Comparison of ENCODE assay signal across 34 cellular contexts in the genomic region with DNA sequence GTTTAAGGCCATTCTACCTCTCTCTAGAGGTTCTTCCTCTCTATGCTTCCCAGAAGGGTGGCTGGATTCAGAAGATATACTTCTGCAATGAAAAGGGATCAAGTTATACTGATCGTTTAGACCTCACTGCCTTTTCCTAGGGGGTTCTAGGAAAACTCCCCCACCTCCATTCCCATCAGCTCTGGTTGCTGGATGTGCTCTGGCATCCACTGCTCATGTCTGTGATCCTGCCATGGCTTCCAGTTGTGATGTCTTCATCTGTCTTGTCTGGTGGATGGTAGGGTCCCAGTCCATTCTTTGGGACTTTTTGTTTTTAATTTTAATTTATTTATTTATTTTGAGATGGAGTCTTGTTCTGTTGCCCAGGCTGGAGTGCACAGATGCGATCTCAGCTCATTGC.
"Had no signal": no experiment of that assay in that cellular context is flagged by ENCODE, and none has a peak within 500 bp of the region (broad histone marks: within the 10 kb centered on the region; RNA-seq: fewer than 3 reads in every experiment).

No MANE protein-coding gene starts in this region.

- H3K4me1 ChIP-seq: adrenal gland, ascending aorta, body of pancreas, breast epithelium had no signal

- H3K27ac ChIP-seq: adrenal gland, ascending aorta, body of pancreas, brain microvascular endothelial cell, breast epithelium, cardiac muscle cell had no signal

- DNase-seq: activated effector memory CD4-positive, alpha-beta T cell treated with anti-CD3 and anti-CD28 coated beads, Interleukin-2, amount 50 U/mL, for 16 hours; activated effector memory CD4-positive, alpha-beta T cell treated with Interleukin-2 at 50 U/mL for 16 hours; activated gamma-delta T cell; activated gamma-delta T cell treated with Interleukin-2 at 50 U/mL for 16 hours; activated naive CD4-positive, alpha-beta T cell; activated naive CD4-positive, alpha-beta T cell treated with anti-CD3 and anti-CD28 coated beads for 36 hours; activated naive CD4-positive, alpha-beta T cell treated with anti-CD3 and anti-CD28 coated beads, Interleukin-2, amount 10 ng/mL, durations not matched to agents 7 days and 5 days; activated naive CD4-positive, alpha-beta T cell treated with anti-CD3 and anti-CD28 coated beads, Interleukin-2, amount 50 U/mL, for 16 hours; activated naive CD4-positive, alpha-beta T cell treated with Interleukin-2 at 50 U/mL for 16 hours; activated naive CD8-positive, alpha-beta T cell treated with anti-CD3 and anti-CD28 coated beads for 36 hours; activated naive CD8-positive, alpha-beta T cell treated with anti-CD3 and anti-CD28 coated beads, Interleukin-2, amount 10 ng/mL, durations not matched to agents 7 days and 5 days; activated naive CD8-positive, alpha-beta T cell treated with anti-CD3 and anti-CD28 coated beads, Interleukin-2, amount 50 U/mL, for 24 hours; activated T-cell treated with anti-CD3 and anti-CD28 coated beads, Interleukin-2, amount 50 U/mL, for 1 hour; activated T-cell treated with anti-CD3 and anti-CD28 coated beads, Interleukin-2, amount 50 U/mL, for 24 hours; activated T-cell treated with anti-CD3 and anti-CD28 coated beads, Interleukin-2, amount 50 U/mL, for 4 hours; activated T-cell treated with anti-CD3 and anti-CD28 coated beads, Interleukin-2, amount 50 U/mL, for 48 hours; activated T-cell treated with anti-CD3 and anti-CD28 coated beads, Interleukin-2, amount 50 U/mL, for 72 hours; adrenal gland; amniotic stem cell; amygdala; anterior cingulate cortex; aorta; body of pancreas; brain microvascular endothelial cell; caudate nucleus; central memory CD4-positive, alpha-beta T cell; cerebellar nuclear complex had no signal

- FAIRE-seq: astrocyte, bronchial epithelial cell had no signal

- H3K4me3 ChIP-seq: adrenal gland, ascending aorta, body of pancreas, breast epithelium, cardiac muscle cell had no signal

- H3K36me3 ChIP-seq: adrenal gland, ascending aorta, brain microvascular endothelial cell, breast epithelium, cardiac muscle cell had no signal

- H3K27me3 ChIP-seq: adrenal gland, ascending aorta, body of pancreas, brain microvascular endothelial cell, breast epithelium, cardiac muscle cell had no signal

- ATAC-seq: activated naive CD4-positive, alpha-beta T cell treated with anti-CD3 and anti-CD28 coated beads, Interleukin-2, amount 50 U/mL, for 72 hours; activated naive CD8-positive, alpha-beta T cell treated with anti-CD3 and anti-CD28 coated beads, Interleukin-2, amount 50 U/mL, for 24 hours; activated T-cell treated with anti-CD3 and anti-CD28 coated beads, Interleukin-2, amount 50 U/mL, for 4 hours; activated T-cell treated with anti-CD3 and anti-CD28 coated beads, Interleukin-2, amount 50 U/mL, for 72 hours; activated T-helper 17 cell treated with anti-CD3 and anti-CD28 coated beads, Interleukin-2, amount 50 U/mL, for 72 hours; body of pancreas had no signal

- H3K9me3 ChIP-seq: adrenal gland, ascending aorta, body of pancreas, breast epithelium had no signal
